In the genomic region with DNA sequence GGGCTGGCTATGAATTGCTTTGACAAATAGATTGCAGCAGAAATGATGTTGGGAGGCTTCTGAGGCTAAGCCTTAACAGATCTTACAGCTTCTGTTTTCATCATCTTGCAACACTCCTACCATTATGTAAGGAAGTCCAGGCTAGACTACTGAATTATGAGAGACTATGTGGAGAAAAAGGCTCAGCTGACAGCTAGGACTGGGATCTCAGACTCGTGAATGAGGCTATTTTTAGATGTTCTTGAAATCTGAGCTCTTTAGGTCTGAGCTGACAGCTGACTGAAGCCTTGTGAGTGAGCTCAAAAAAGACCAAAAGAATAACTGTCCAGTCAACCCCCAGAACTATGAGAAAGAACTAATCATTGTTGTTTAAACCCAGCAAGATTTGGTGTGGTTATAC, we compare ENCODE assay signal across 13 cellular contexts.
DNase-seq lines count a peak whose midpoint lies in the region; ATAC-seq, FAIRE-seq and TF ChIP-seq lines count a peak whose summit lies in the region.
"Had no signal": no experiment of that assay in that cellular context is flagged by ENCODE, and none has a peak within 500 bp of the region (broad histone marks: within the 10 kb centered on the region; RNA-seq: fewer than 3 reads in every experiment).

No MANE protein-coding gene starts in this region.

- peaks cover 29% of the 10 kb centered on the region for H3K4me1 Mint-ChIP-seq in brain
- H3K4me1 Mint-ChIP-seq: mesothelial cell of epicardium, T-cell had no signal

- no peak for FAIRE-seq in GM19239 (lab: Jason Lieb, UNC)
- FAIRE-seq: endothelial cell of umbilical vein had no signal

- H3K36me3 Mint-ChIP-seq in brain = no peaks in the 10 kb centered on the region
- H3K36me3 Mint-ChIP-seq: mesothelial cell of epicardium, T-cell had no signal

- H2BK15ac ChIP-seq in mesenchymal stem cell (ENCODE audit: low read depth, poor library complexity, severe bottlenecking) = no peak overlapping the region

- H2AFZ ChIP-seq in mesenchymal stem cell (ENCODE audit: low read depth, low read length) = no peak overlapping the region

- no peak overlapping the region for H3K4me3 ChIP-seq in mesenchymal stem cell (ENCODE audit: insufficient read depth in 1 of 2, low read depth in 1 of 2, low read length in 2 of 2)

- no peaks in the 10 kb centered on the region for H3K4me1 ChIP-seq in mesenchymal stem cell (ENCODE audit: control insufficient read depth, insufficient read depth, low read depth, low read length)

- H3K18ac ChIP-seq in mesenchymal stem cell (ENCODE audit: low read depth in 1 of 2, low read length in 2 of 2) = no peak overlapping the region

- no peak overlapping the region for H2AK5ac ChIP-seq in mesenchymal stem cell (ENCODE audit: low read length, severe bottlenecking)

- no peak overlapping the region for H3K9ac ChIP-seq in mesenchymal stem cell (ENCODE audit: low read length)

- H3K23ac ChIP-seq in mesenchymal stem cell (ENCODE audit: low read length in 2 of 2) = no peak overlapping the region

- ATAC-seq in HG03175 (IDR thresholded peaks at IDR 0.05; ENCODE audit: unreplicated experiment) (no peak), GM18520 (IDR thresholded peaks at IDR 0.05; ENCODE audit: unreplicated experiment) (no peak)
- ATAC-seq: T-cell had no signal

- H3K9me3 Mint-ChIP-seq in brain = no peaks in the 10 kb centered on the region
- H3K9me3 Mint-ChIP-seq: activated T-helper 1 cell treated with anti-CD3 and anti-CD28 coated beads, Interleukin-12 subunit alpha, Interleukin-12 subunit beta, Interleukin-2, Interleukin-4 antibody, amounts not matched to agents 30 ng/mL and 10 ng/mL and 1 ng/mL, durations not matched to agents 14 hours and 24 hours and 36 hours; CD4-positive, alpha-beta T cell; mesothelial cell of epicardium; T-cell had no signal

- H3K4me2 ChIP-seq in mesenchymal stem cell (ENCODE audit: low read length, poor library complexity, severe bottlenecking) = no peak overlapping the region

- H3K14ac ChIP-seq in mesenchymal stem cell (ENCODE audit: low read length in 2 of 2) = no peak overlapping the region

- TF ChIP-seq CTCF in brain (conservative IDR thresholded peaks at IDR 0.05) = no peak

- no peak overlapping the region for H4K91ac ChIP-seq in mesenchymal stem cell (ENCODE audit: low read length)

- no peaks in the 10 kb centered on the region for H3K79me1 ChIP-seq in mesenchymal stem cell (replicated peaks; ENCODE audit: low read length, poor library complexity, severe bottlenecking)

- DNase-seq in AG08396 (ENCODE audit: low spot score) (peak; percentile 21), NCI-H187 (lab: John Stamatoyannopoulos, UW) (peak; percentile 4 to 57), mesenchymal stem cell (peak; percentile 91), T-helper 2 cell (no peak), GM19239 (ENCODE audit: insufficient read length, low spot score) (no peak)
- DNase-seq: CD4-positive, alpha-beta T cell; T-cell had no signal

- H3K27me3 ChIP-seq in mesenchymal stem cell (ENCODE audit: control insufficient read depth in 1 of 2, insufficient read depth in 1 of 2, low read length in 2 of 2) = no peaks in the 10 kb centered on the region

- WGBS in mesenchymal stem cell = 0% methylated on average over 1 of the region's 1 CpG

- H3K9me3 ChIP-seq in mesenchymal stem cell (ENCODE audit: control insufficient read depth, low read length) = no peaks in the 10 kb centered on the region

- H3K4ac ChIP-seq in mesenchymal stem cell (ENCODE audit: low read depth in 1 of 2, low read length in 2 of 2) = no peak overlapping the region

- H3K27me3 Mint-ChIP-seq in brain = no peaks in the 10 kb centered on the region
- H3K27me3 Mint-ChIP-seq: CD4-positive, alpha-beta T cell; T-cell had no signal

- no peak overlapping the region for H3K27ac ChIP-seq in mesenchymal stem cell (ENCODE audit: low read length, poor library complexity, severe bottlenecking)

- no peak overlapping the region for H2BK5ac ChIP-seq in mesenchymal stem cell (ENCODE audit: low read depth, low read length, poor library complexity, severe bottlenecking)

- H2BK120ac ChIP-seq in mesenchymal stem cell (ENCODE audit: low read depth, low read length) = no peak overlapping the region

- no peak overlapping the region for H4K8ac ChIP-seq in mesenchymal stem cell (ENCODE audit: low read length)

- H3K4me3 Mint-ChIP-seq in brain = peak overlapping the region in 4 of 5 experiments; percentile 2 to 30 (median 16)
- H3K4me3 Mint-ChIP-seq: activated T-helper 1 cell treated with anti-CD3 and anti-CD28 coated beads, Interleukin-12 subunit alpha, Interleukin-12 subunit beta, Interleukin-2, Interleukin-4 antibody, amounts not matched to agents 30 ng/mL and 10 ng/mL and 1 ng/mL, durations not matched to agents 14 hours and 24 hours and 36 hours; CD4-positive, alpha-beta T cell; mesothelial cell of epicardium; T-cell had no signal

- H3K27ac Mint-ChIP-seq in brain = peak overlapping the region; percentile 5 to 87 (median 60)
- H3K27ac Mint-ChIP-seq: activated T-helper 1 cell treated with anti-CD3 and anti-CD28 coated beads, Interleukin-12 subunit alpha, Interleukin-12 subunit beta, Interleukin-2, Interleukin-4 antibody, amounts not matched to agents 30 ng/mL and 10 ng/mL and 1 ng/mL, durations not matched to agents 14 hours and 24 hours and 36 hours; CD4-positive, alpha-beta T cell; mesothelial cell of epicardium; T-cell had no signal

- no peak overlapping the region for H2BK12ac ChIP-seq in mesenchymal stem cell (ENCODE audit: low read length in 2 of 2)

- no peaks in the 10 kb centered on the region for H3K36me3 ChIP-seq in mesenchymal stem cell (ENCODE audit: control insufficient read depth in 1 of 2, insufficient read depth in 2 of 2, low read depth in 1 of 2, low read length in 2 of 2)

Comparison
In these comparisons a context has a peak if more than half of its experiments do, and no peak if none do; other contexts are left out.
1. DNase-seq: peak in AG08396 (single experiment), NCI-H187 (2 of 2) and mesenchymal stem cell (single experiment); none in T-helper 2 cell (0 of 5) and GM19239 (single experiment).